8 cellular contexts compared by ENCODE assay signal in genomic region chr6:89413006-89413400, GRCh38. TPM values are rescaled to one million over a fixed set of nuclear protein-coding genes. Genes with fewer than 3 reads are reported as not detected.
DNase-seq lines count a peak whose midpoint lies in the region; ATAC-seq and TF ChIP-seq lines count a peak whose summit lies in the region.

No MANE protein-coding gene starts in this region.

- H3K4me1 ChIP-seq in right cardiac atrium (ENCODE audit: control insufficient read depth, insufficient read depth, low read length) (peaks cover 2% of the 10 kb centered on the region), spleen (peaks cover 10 to 54% (median 30%) of the 10 kb centered on the region in 6 donors)

- TF ChIP-seq POLR2A in spleen (IDR thresholded peaks at IDR 0.05) = no peak

- H3K4me3 ChIP-seq in right cardiac atrium (ENCODE audit: low read length) = peak overlapping the region; percentile 89
- peak overlapping the region in 7 of 8 donors; percentile 56 to 99 (median 81) for H3K4me3 ChIP-seq in spleen

- no peak for TF ChIP-seq CTCF in spleen (IDR thresholded peaks at IDR 0.05 in 8 of 11, conservative IDR thresholded peaks at IDR 0.05 in 3 of 11)

- peak in 2 of 3 experiments; percentile 37 to 62 for DNase-seq in NCI-H1417 (lab: John Stamatoyannopoulos, UW)
- no peak for DNase-seq in NCI-H1417 treated with DMSO at 0.1 percent for 48 hours (lab: John Stamatoyannopoulos, UW)
- DNase-seq in SW480 (ENCODE audit: low spot score) = peak; percentile 10
- DNase-seq in right cardiac atrium = peak in 1 of 3 donors; percentile 56
- DNase-seq in spleen = no peak
- no peak for DNase-seq in mesenteric fat pad (ENCODE audit: low spot score)
- DNase-seq in NCI-H1105 (lab: John Stamatoyannopoulos, UW) = no peak

- no peak overlapping the region for H3K27ac ChIP-seq in right cardiac atrium (ENCODE audit: low read length)
- no peak overlapping the region for H3K27ac ChIP-seq in spleen

- ATAC-seq in right cardiac atrium (peak in 1 of 2 donors; percentile 2), GM18511 (IDR thresholded peaks at IDR 0.05; ENCODE audit: unreplicated experiment) (no peak)

- no peaks in the 10 kb centered on the region for H3K9me3 ChIP-seq in right cardiac atrium (ENCODE audit: control insufficient read depth, low read length)
- no peaks in the 10 kb centered on the region for H3K9me3 ChIP-seq in spleen

- WGBS in right cardiac atrium = 18% methylated on average over 9 of the region's 9 CpGs
- WGBS in spleen, 5 donors = 11 to 25% (median 17%) methylated on average over 9 of the region's 9 CpGs

- no peaks in the 10 kb centered on the region for H3K36me3 ChIP-seq in spleen

- intact Hi-C loops in right cardiac atrium (cut with DNase I) = no loop called here
- intact Hi-C loops in spleen (cut with DNase I; ENCODE audit: low total_unique reads) = no loop called here

- H3K27me3 ChIP-seq in right cardiac atrium (ENCODE audit: control insufficient read depth, insufficient read depth) (no peaks in the 10 kb centered on the region), spleen (replicated peaks in 1 of 7) (peaks cover 0 to 50% (median 4%) of the 10 kb centered on the region in 7 donors)

RNA-seq across cellular contexts. Expression of gene RRAGD, which starts 0.9 kb away (rescaled TPM):
- 100 to 1,000 TPM in 3 of 4 donors, 10 to 100 TPM in 1; 92.2 to 154 (median 126) TPM for total RNA-seq in right cardiac atrium
- 57.2 TPM for polyA plus RNA-seq in right cardiac atrium
- 10 to 100 TPM; 11.0 to 26.5 (median 18.5) TPM for total RNA-seq in spleen
- 1 to 10 TPM; 3.1 to 7.9 (median 4.6) TPM for polyA plus RNA-seq in spleen
- 28.7 TPM for total RNA-seq in mesenteric fat pad

RNA-seq across cellular contexts. Expression of gene ANKRD6, which starts 19.9 kb away (rescaled TPM):
- 10 to 100 TPM; 17.9 to 22.8 (median 21.0) TPM for total RNA-seq in right cardiac atrium
- polyA plus RNA-seq in right cardiac atrium = 6.7 TPM
- 10 to 100 TPM in 4 of 7 donors, 1 to 10 TPM in 3; 6.0 to 18.4 (median 10.1) TPM for total RNA-seq in spleen
- 1 to 10 TPM; 2.2 to 4.7 (median 2.7) TPM for polyA plus RNA-seq in spleen
- total RNA-seq in mesenteric fat pad = 7.1 TPM

Comparison
In these comparisons a context has a peak if more than half of its experiments do, and no peak if none do; other contexts are left out.
1. DNase-seq: peak in NCI-H1417 (2 of 3) and SW480 (single experiment); none in NCI-H1417 treated with DMSO at 0.1 percent for 48 hours (single experiment), spleen (single experiment), mesenteric fat pad (single experiment) and NCI-H1105 (single experiment).